8 cellular contexts compared by ENCODE assay signal in genomic region chr17:79795795-79796569, GRCh38. TPM values are rescaled to one million over a fixed set of nuclear protein-coding genes. Genes with fewer than 3 reads are reported as not detected.
DNase-seq lines count a peak whose midpoint lies in the region; ATAC-seq lines count a peak whose summit lies in the region.

No MANE protein-coding gene starts in this region.

- H3K4me3 Mint-ChIP-seq in CD4-positive, alpha-beta memory T cell: peak overlapping the region; percentile 86 to 95 (median 88)

- DNase-seq in CD4-positive, alpha-beta memory T cell: no peak
- peak; percentile 74 for DNase-seq in MV-4-11 (lab: John Stamatoyannopoulos, UW)
- DNase-seq in T1000 (lab: John Stamatoyannopoulos, UW): no peak
- DNase-seq in iPS-NIHi7 (ENCODE audit: extremely low spot score): no peak
- DNase-seq in glomerular visceral epithelial cell (ENCODE audit: extremely low spot score): no peak

- peak overlapping the region in 6 of 7 donors; percentile 32 to 94 (median 81) for H3K27ac Mint-ChIP-seq in CD4-positive, alpha-beta memory T cell

- H3K36me3 Mint-ChIP-seq in CD4-positive, alpha-beta memory T cell: peaks cover 0 to 10% of the 10 kb centered on the region in 2 donors

- no peaks in the 10 kb centered on the region for H3K36me3 ChIP-seq in CD4-positive, alpha-beta memory T cell (ENCODE audit: insufficient read depth, low read length)
- H3K36me3 ChIP-seq in ectodermal cell (ENCODE audit: control insufficient read depth, insufficient read depth, low read length) (peaks cover 10% of the 10 kb centered on the region), neuron (ENCODE audit: insufficient read depth, low read length) (peaks cover 17% of the 10 kb centered on the region)

- intact Hi-C loops in CD4-positive, alpha-beta memory T cell (cut with micrococcal nuclease): loop anchor here (2.0 kb wide), 2 partner anchors 19 to 201 kb away; no protein-coding TSS in a partner anchor

- H2AFZ ChIP-seq in neuron (ENCODE audit: low read depth, low read length): no peak overlapping the region

- 18 to 19% methylated on average over 14 of the region's 14 CpGs for WGBS in ectodermal cell, 2 experiments

- peaks cover 42% of the 10 kb centered on the region for H3K27me3 ChIP-seq in CD4-positive, alpha-beta memory T cell (ENCODE audit: insufficient read depth, low read length)
- peaks cover 92% of the 10 kb centered on the region for H3K27me3 ChIP-seq in ectodermal cell (ENCODE audit: control insufficient read depth, insufficient read depth, low read length, poor library complexity, severe bottlenecking)
- H3K27me3 ChIP-seq in neuron (ENCODE audit: insufficient read depth, low read length): peaks cover 39% of the 10 kb centered on the region

- H3K4me3 ChIP-seq in CD4-positive, alpha-beta memory T cell (ENCODE audit: low read length in 2 of 2): peak overlapping the region; percentile 32 to 71
- H3K4me3 ChIP-seq in ectodermal cell (ENCODE audit: insufficient read depth, low read depth, low read length): peak overlapping the region; percentile 78
- peak overlapping the region; percentile 57 for H3K4me3 ChIP-seq in neuron (ENCODE audit: low read length)

- H3K4me1 Mint-ChIP-seq in CD4-positive, alpha-beta memory T cell: peaks cover 23 to 49% (median 33%) of the 10 kb centered on the region in 4 donors

- H3K27ac ChIP-seq in CD4-positive, alpha-beta memory T cell (ENCODE audit: low read depth, low read length): no peak overlapping the region
- no peak overlapping the region for H3K27ac ChIP-seq in ectodermal cell (ENCODE audit: insufficient read depth, low read depth, low read length, poor library complexity, severe bottlenecking)

- CTCF ChIA-PET in CD4-positive, alpha-beta memory T cell (lab: Charles Lee; ENCODE audit: partially characterized antibody): interaction anchor here (0.9 to 2.2 kb wide), 5 partner anchors 9 to 50 kb away, joined by 3 to 10 read pairs (median 6); no protein-coding TSS in a partner anchor

- no peak for ATAC-seq in GM21619 (IDR thresholded peaks at IDR 0.05; ENCODE audit: unreplicated experiment)

- H3K9me3 Mint-ChIP-seq in CD4-positive, alpha-beta memory T cell: peaks cover 0 to 7% (median 2%) of the 10 kb centered on the region in 8 donors

- peaks cover 53% of the 10 kb centered on the region for H3K4me1 ChIP-seq in CD4-positive, alpha-beta memory T cell (ENCODE audit: insufficient read depth, low read length)
- H3K4me1 ChIP-seq in ectodermal cell (ENCODE audit: control insufficient read depth, insufficient read depth, low read length) (peaks cover 64% of the 10 kb centered on the region), neuron (ENCODE audit: insufficient read depth, low read length) (peaks cover 79% of the 10 kb centered on the region)

- no peaks in the 10 kb centered on the region for H3K9me3 ChIP-seq in CD4-positive, alpha-beta memory T cell (ENCODE audit: control insufficient read depth in 1 of 2, low read length in 2 of 2)
- H3K9me3 ChIP-seq in ectodermal cell (ENCODE audit: control insufficient read depth, low read length) (no peaks in the 10 kb centered on the region), neuron (ENCODE audit: low read length) (peaks cover under 1% of the 10 kb centered on the region)

- POLR2A ChIA-PET in CD4-positive, alpha-beta memory T cell (lab: Charles Lee; ENCODE audit: partially characterized antibody): interaction anchor here (1.3 to 32.1 kb wide), 9 partner anchors 9 to 201 kb away, joined by 3 to 503 read pairs (median 8); partner anchors contain the start of genes CBX2 and CBX4

- peaks cover 27 to 36% of the 10 kb centered on the region in 2 donors for H3K27me3 Mint-ChIP-seq in CD4-positive, alpha-beta memory T cell

RNA-seq across cellular contexts. Expression of gene CBX8, which starts 0.9 kb away (rescaled TPM):
- total RNA-seq in CD4-positive, alpha-beta memory T cell: 1 to 10 TPM; 2.8 to 4.1 TPM
- under 1 TPM; 0.29 to 0.34 TPM for polyA plus RNA-seq in CD4-positive, alpha-beta memory T cell
- polyA plus RNA-seq in ectodermal cell (2013, experiment 1 of 4): 10.4 TPM
- 8.2 TPM for polyA plus RNA-seq in ectodermal cell (2013, experiment 2 of 4)
- 6.6 TPM for polyA plus RNA-seq in ectodermal cell (2013, experiment 3 of 4)
- 7.7 TPM for polyA plus RNA-seq in ectodermal cell (2013, experiment 4 of 4)

RNA-seq across cellular contexts. Expression of gene CBX2, which starts 18.0 kb away (rescaled TPM):
- total RNA-seq in CD4-positive, alpha-beta memory T cell: under 1 TPM; 0.06 to 0.44 TPM
- not detected for polyA plus RNA-seq in CD4-positive, alpha-beta memory T cell
- 131 TPM for polyA plus RNA-seq in ectodermal cell (2013, experiment 1 of 4)
- 138 TPM for polyA plus RNA-seq in ectodermal cell (2013, experiment 2 of 4)
- polyA plus RNA-seq in ectodermal cell (2013, experiment 3 of 4): 105 TPM
- polyA plus RNA-seq in ectodermal cell (2013, experiment 4 of 4): 110 TPM

RNA-seq across cellular contexts. Expression of gene CBX4, which starts 43.3 kb away (rescaled TPM):
- 10 to 100 TPM; 64.7 to 65.7 TPM for total RNA-seq in CD4-positive, alpha-beta memory T cell
- 1 to 10 TPM; 1.2 to 9.7 TPM for polyA plus RNA-seq in CD4-positive, alpha-beta memory T cell
- polyA plus RNA-seq in ectodermal cell (2013, experiment 1 of 4): 9.8 TPM
- 10.1 TPM for polyA plus RNA-seq in ectodermal cell (2013, experiment 2 of 4)
- polyA plus RNA-seq in ectodermal cell (2013, experiment 3 of 4): 8.3 TPM
- polyA plus RNA-seq in ectodermal cell (2013, experiment 4 of 4): 6.7 TPM
